15 cellular contexts compared by ENCODE assay signal in the genomic region with DNA sequence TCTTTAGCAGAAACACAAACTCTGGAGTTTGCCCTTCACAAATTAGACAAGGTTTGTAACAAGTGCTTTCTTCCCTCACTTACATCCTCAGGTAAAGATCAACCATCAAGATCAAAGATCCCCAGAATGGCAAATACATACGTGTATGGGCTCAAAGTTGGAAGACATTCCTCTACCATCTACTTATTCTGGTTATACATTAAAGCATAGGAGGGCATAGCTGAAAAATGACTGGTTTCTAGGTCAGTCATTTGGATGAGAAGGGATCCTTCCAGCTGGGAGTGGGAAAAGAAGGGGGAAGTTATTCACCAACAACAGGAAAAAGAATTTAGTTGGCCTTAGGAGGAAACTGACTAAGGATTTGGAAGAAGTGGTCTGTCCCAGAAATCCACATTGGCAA. TPM values are rescaled to one million over a fixed set of nuclear protein-coding genes. Genes with fewer than 3 reads are reported as not detected.
DNase-seq lines count a peak whose midpoint lies in the region; ATAC-seq, FAIRE-seq and TF ChIP-seq lines count a peak whose summit lies in the region.
"Had no signal": no experiment of that assay in that cellular context is flagged by ENCODE, and none has a peak within 500 bp of the region (broad histone marks: within the 10 kb centered on the region; RNA-seq: fewer than 3 reads in every experiment).

No MANE protein-coding gene starts in this region.

- TF ChIP-seq EP300 in K562 (IDR thresholded peaks at IDR 0.05; ENCODE audit: low read length), result no peak

- in situ Hi-C loops in K562 (cut with MboI), result no loop called here

- H3K4me1 Mint-ChIP-seq in CD8-positive, alpha-beta memory T cell, result peaks cover 5 to 17% (median 13%) of the 10 kb centered on the region in 3 donors

- H3K27me3 Mint-ChIP-seq in CD8-positive, alpha-beta memory T cell, result peaks cover 32 to 68% of the 10 kb centered on the region in 2 donors

- H2AFZ ChIP-seq in K562 (ENCODE audit: low read depth, low read length), result no peak overlapping the region

- no peak overlapping the region for H3K27ac Mint-ChIP-seq in CD8-positive, alpha-beta memory T cell

- H3K4me2 ChIP-seq in K562 (ENCODE audit: insufficient read depth, low read length), result peak overlapping the region; percentile 92

- H4K20me1 ChIP-seq in K562 (replicated peaks; ENCODE audit: control insufficient read depth, insufficient read depth, low read length), result no peaks in the 10 kb centered on the region

- H3K4me3 Mint-ChIP-seq in CD8-positive, alpha-beta memory T cell, result no peak overlapping the region

- H3K9ac ChIP-seq in K562 (ENCODE audit: insufficient read depth in 1 of 2, low read depth in 2 of 2, low read length in 2 of 2) (no peak overlapping the region), iPS-20b (ENCODE audit: low read depth, low read length) (no peak overlapping the region)

- no peak for FAIRE-seq in K562 (lab: Jason Lieb, UNC)

- H3K9me1 ChIP-seq in K562 (ENCODE audit: control insufficient read depth, insufficient read depth, low read length), result no peaks in the 10 kb centered on the region

- intact Hi-C loops in K562 (cut with micrococcal nuclease), result loop anchor here (1.0 to 10.0 kb wide), 2 partner anchors 24 to 1412 kb away; a partner anchor contains a TSS

- 14% methylated on average over 1 of the region's 1 CpG for WGBS in K562 (ENCODE audit: insufficient coverage, low coverage, missing lambda C conversion rate)

- H3K27ac ChIP-seq in K562 (ENCODE audit: extremely low read depth, low read depth, low read length) (no peak overlapping the region), iPS-20b (ENCODE audit: low read length) (no peak overlapping the region)
- no peak overlapping the region for H3K27ac ChIP-seq in CD8-positive, alpha-beta memory T cell (ENCODE audit: low read depth, low read length)

- no peaks in the 10 kb centered on the region for H3K9me3 ChIP-seq in K562 (replicated peaks; ENCODE audit: control insufficient read depth, insufficient read depth, low read depth, low read length)
- no peaks in the 10 kb centered on the region for H3K9me3 ChIP-seq in iPS-20b (ENCODE audit: insufficient read depth, low read depth, low read length)
- H3K9me3 ChIP-seq in CD8-positive, alpha-beta memory T cell (ENCODE audit: low read length), result no peaks in the 10 kb centered on the region

- peak overlapping the region; percentile 86 for H3K4me3 ChIP-seq in AG10803 (ENCODE audit: low read length)
- no peak overlapping the region for H3K4me3 ChIP-seq in K562
- H3K4me3 ChIP-seq in iPS-20b (ENCODE audit: low read length), result 0 out of 2 replicates have a peak overlapping the region, but pooled peaks have one; percentile 16
- peak overlapping the region; percentile 71 for H3K4me3 ChIP-seq in retinal pigment epithelial cell (ENCODE audit: low read length)
- H3K4me3 ChIP-seq in CD8-positive, alpha-beta memory T cell (ENCODE audit: low read length), result no peak overlapping the region

- no peaks in the 10 kb centered on the region for H3K36me3 Mint-ChIP-seq in CD8-positive, alpha-beta memory T cell

- no peak for DNase-seq in AG10803 (ENCODE audit: low read depth)
- no peak for DNase-seq in K562 (ENCODE audit: extremely low read depth in 1 of 4, low spot score in 3 of 4)
- no peak for DNase-seq in retinal pigment epithelial cell (ENCODE audit: low read depth)
- no peak for DNase-seq in HPDE6-E6E7 (ENCODE audit: extremely low spot score)
- no peak for DNase-seq in NCI-H526 treated with DMSO at 0.1 percent for 48 hours (lab: John Stamatoyannopoulos, UW)
- DNase-seq in CD8-positive, alpha-beta memory T cell, result no peak
- DNase-seq: activated CD4-positive, alpha-beta T cell treated with anti-CD3 and anti-CD28 coated beads, Interleukin-2, amount 50 U/mL, for 1 hour; foreskin melanocyte; NCI-H524; stimulated activated CD4-positive, alpha-beta T cell treated with anti-CD3 and anti-CD28 coated beads, Interleukin-4, amount 100 ng/mL, for 24 hours had no signal

- H3K36me3 ChIP-seq in K562 (ENCODE audit: control insufficient read depth, insufficient read depth, low read length) (no peaks in the 10 kb centered on the region), iPS-20b (ENCODE audit: insufficient read depth, low read depth, low read length) (no peaks in the 10 kb centered on the region)
- no peaks in the 10 kb centered on the region for H3K36me3 ChIP-seq in CD8-positive, alpha-beta memory T cell (ENCODE audit: insufficient read depth, low read length)

- peaks cover 10 to 35% of the 10 kb centered on the region in 2 experiments; a peak in 4 of 5 replicates for H3K4me1 ChIP-seq in K562 (replicated peaks in 1 of 2; ENCODE audit: control insufficient read depth in 2 of 2, insufficient read depth in 2 of 2, low read length in 2 of 2)
- peaks cover 36% of the 10 kb centered on the region for H3K4me1 ChIP-seq in iPS-20b (ENCODE audit: insufficient read depth, low read length)
- H3K4me1 ChIP-seq in CD8-positive, alpha-beta memory T cell (ENCODE audit: insufficient read depth, low read length), result peaks cover 4% of the 10 kb centered on the region

- POLR2A ChIA-PET in K562 (lab: Yijun Ruan, JAX), result interaction anchor here (0.7 to 6.2 kb wide), 8 partner anchors 10 to 971 kb away, joined by 3 to 84 read pairs (median 12); no protein-coding TSS in a partner anchor
- POLR2A ChIA-PET in CD8-positive, alpha-beta memory T cell (lab: Charles Lee), result no interaction called here

- no peak for TF ChIP-seq RAD21 in K562 (CRISPR knock-in tag; conservative IDR thresholded peaks at IDR 0.05 in 1 of 2, IDR thresholded peaks at IDR 0.05 in 1 of 2)

- no peak for TF ChIP-seq CTCF in AG10803 (conservative IDR thresholded peaks at IDR 0.05; ENCODE audit: low read length)
- no peak for TF ChIP-seq CTCF in K562 (IDR thresholded peaks at IDR 0.05 in 2 of 3, conservative IDR thresholded peaks at IDR 0.05 in 1 of 3; ENCODE audit: insufficient read depth in 2 of 3, low read depth in 1 of 3, low read length in 3 of 3)
- no peak for TF ChIP-seq CTCF in retinal pigment epithelial cell (conservative IDR thresholded peaks at IDR 0.05; ENCODE audit: low read depth, low read length)

- TF ChIP-seq POLR2A in K562 (conservative IDR thresholded peaks at IDR 0.05), result no peak

- BruUV-seq in K562 (replicated peaks; lab: Mats Ljungman, UMichigan), result no TSS peak

- ATAC-seq in K562 (no peak), HG03442 (IDR thresholded peaks at IDR 0.05; ENCODE audit: unreplicated experiment) (no peak)

- H3K27me3 ChIP-seq in K562 (ENCODE audit: control insufficient read depth in 2 of 2, insufficient read depth in 2 of 2, low read length in 2 of 2), result no peaks in the 10 kb centered on the region
- peaks cover 34% of the 10 kb centered on the region for H3K27me3 ChIP-seq in iPS-20b (ENCODE audit: insufficient read depth, low read length)
- H3K27me3 ChIP-seq in CD8-positive, alpha-beta memory T cell (ENCODE audit: insufficient read depth, low read length, poor library complexity, severe bottlenecking), result peaks cover 22% of the 10 kb centered on the region

- CTCF ChIA-PET in K562 (lab: Yijun Ruan, JAX; ENCODE audit: low intra/inter-chr PET ratio), result no interaction called here
- CTCF ChIA-PET in CD8-positive, alpha-beta memory T cell (lab: Charles Lee), result no interaction called here

- no peaks in the 10 kb centered on the region for H3K9me3 Mint-ChIP-seq in CD8-positive, alpha-beta memory T cell
- H3K9me3 Mint-ChIP-seq: CD14-positive monocyte had no signal

- H3K79me2 ChIP-seq in K562 (ENCODE audit: control insufficient read depth, insufficient read depth, low read length), result peaks cover 10% of the 10 kb centered on the region; the same call in 2 of the 3 replicates

TF ChIP-seq in K562, 482 proteins besides CTCF, POLR2A, EP300 and RAD21 (continues in another document):
- TF ChIP-seq FOSL1 (tag; conservative IDR thresholded peaks at IDR 0.05) (no peak), HDAC1 (IDR thresholded peaks at IDR 0.05) (no peak), RFX1 (IDR thresholded peaks at IDR 0.05) (no peak)

RNA-seq across cellular contexts. Expression of a gene that starts 1.9 kb away (rescaled TPM):
- total RNA-seq in K562 (2011; cell fraction: chromatin; rRNA removed; ENCODE audit: low replicate concordance), result 11.5 and 53.0 TPM in 2 replicates
- 5.7 and 12.1 TPM in 2 replicates for total RNA-seq in K562 (2011; cell fraction: nucleolus; rRNA removed)
- 28.8 and 31.8 TPM in 2 replicates for total RNA-seq in K562 (2011; cell fraction: nucleoplasm; rRNA removed)
- 8.1 and 14.2 TPM in 2 replicates for total RNA-seq in K562 (2014; rRNA removed)
- 17.2 and 20.4 TPM in 2 replicates for total RNA-seq in K562 (2014; rRNA removed; fragmentation: Illumina TruSeq; extraction: Trizol)
- 9.9 and 10.5 TPM in 2 replicates for total RNA-seq in K562 (2015; rRNA removed; fragmentation: Illumina TruSeq; extraction: Trizol)
- 23.1 and 27.6 TPM in 2 replicates for total RNA-seq in K562 (2021)
- 3.2 and 6.6 TPM in 2 replicates for polyA plus RNA-seq in K562 (2011; rRNA removed)
- polyA plus RNA-seq in K562 (2011; cell fraction: cytosol; rRNA removed), result 2.0 and 3.6 TPM in 2 replicates
- polyA plus RNA-seq in K562 (2011; cell fraction: nucleus; rRNA removed), result 4.9 and 9.8 TPM in 2 replicates
- polyA plus RNA-seq in K562 (2012), result 15.3 and 19.3 TPM in 2 replicates
- 26.2 and 28.8 TPM in 2 replicates for polyA plus RNA-seq in K562 (2014; fragmentation: Illumina TruSeq; extraction: Trizol)
- polyA plus RNA-seq in K562 (2014; fragmentation: Nextera tagmentation; extraction: Ambion mirVana), result 10 to 100 TPM; 28.1 to 29.9 TPM
- 18.2 and 24.1 TPM in 2 replicates for polyA plus RNA-seq in K562 (2014; rRNA removed)
- polyA minus RNA-seq in K562 (2011; rRNA and poly(A)+ RNA removed), result 4.6 and 12.6 TPM in 2 replicates
- 2.9 and 6.3 TPM in 2 replicates for polyA minus RNA-seq in K562 (2011; cell fraction: cytosol; rRNA and poly(A)+ RNA removed)
- 9.7 and 13.3 TPM in 2 replicates for polyA minus RNA-seq in K562 (2011; cell fraction: nucleus; rRNA and poly(A)+ RNA removed)
- total RNA-seq in CD8-positive, alpha-beta memory T cell, result 1 to 10 TPM; 2.0 to 2.7 TPM
- polyA plus RNA-seq in CD8-positive, alpha-beta memory T cell, result 0.68 TPM

RNA-seq across cellular contexts. Expression of a gene that starts 58.6 kb away (rescaled TPM):
- total RNA-seq in K562 (2011; cell fraction: chromatin; rRNA removed; ENCODE audit: low replicate concordance), result not detected in 2 replicates
- total RNA-seq in K562 (2011; cell fraction: nucleolus; rRNA removed), result not detected in 2 replicates
- not detected in 2 replicates for total RNA-seq in K562 (2011; cell fraction: nucleoplasm; rRNA removed)
- total RNA-seq in K562 (2014; rRNA removed) (not detected in 2 replicates), K562 (2014; rRNA removed; fragmentation: Illumina TruSeq; extraction: Trizol) (not detected in 2 replicates), K562 (2015; rRNA removed; fragmentation: Illumina TruSeq; extraction: Trizol) (not detected in 2 replicates), K562 (2021) (0.38 and 0.51 TPM in 2 replicates)
- polyA plus RNA-seq in K562 (2011; rRNA removed) (not detected in 2 replicates), K562 (2014; fragmentation: Illumina TruSeq; extraction: Trizol) (not detected in 2 replicates), K562 (2014; fragmentation: Nextera tagmentation; extraction: Ambion mirVana) (under 1 TPM in 1 of 2 experiments, not detected in 1; 0.08 TPM), K562 (2014; rRNA removed) (not detected in 2 replicates)
- not detected in 2 replicates for polyA plus RNA-seq in K562 (2011; cell fraction: cytosol; rRNA removed)
- not detected in 2 replicates for polyA plus RNA-seq in K562 (2011; cell fraction: nucleus; rRNA removed)
- polyA plus RNA-seq in K562 (2012), result 0.07 and 0.14 TPM in 2 replicates
- polyA minus RNA-seq in K562 (2011; rRNA and poly(A)+ RNA removed), result not detected in 2 replicates
- not detected in 2 replicates for polyA minus RNA-seq in K562 (2011; cell fraction: cytosol; rRNA and poly(A)+ RNA removed)
- not detected in 2 replicates for polyA minus RNA-seq in K562 (2011; cell fraction: nucleus; rRNA and poly(A)+ RNA removed)
- total RNA-seq in CD8-positive, alpha-beta memory T cell, result not detected
- polyA plus RNA-seq in CD8-positive, alpha-beta memory T cell, result not detected
- total RNA-seq: mononuclear cell, temporal lobe had no signal
- polyA plus RNA-seq: CD14-positive monocyte had no signal

Comparison
In these comparisons a context has a peak if more than half of its experiments do, and no peak if none do; other contexts are left out.
1. H3K4me3 ChIP-seq: peak in AG10803 (single experiment), iPS-20b (single experiment) and retinal pigment epithelial cell (single experiment); none in K562 (single experiment) and CD8-positive, alpha-beta memory T cell (single experiment).